Comparison of ENCODE assay signal across 14 cellular contexts in the genomic region with DNA sequence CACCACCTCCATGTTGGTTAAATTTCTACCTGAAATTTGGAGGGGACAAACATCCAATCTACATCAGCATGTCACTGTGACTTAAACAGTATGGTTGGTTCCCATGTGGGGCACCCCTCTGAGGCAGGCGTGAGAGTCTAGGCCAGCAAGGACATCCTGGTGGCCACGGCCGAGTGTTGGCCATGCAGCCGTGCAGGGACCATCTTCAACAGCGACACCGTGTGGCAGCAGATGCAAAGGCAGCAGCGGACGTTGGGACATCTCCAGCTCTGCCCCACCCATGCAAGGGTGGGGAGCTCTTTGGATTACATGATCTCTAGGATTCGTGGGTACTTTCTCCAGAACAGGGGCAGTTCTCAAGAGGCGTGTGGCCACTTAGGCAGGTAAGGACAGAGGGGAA. TPM values are rescaled to one million over a fixed set of nuclear protein-coding genes. Genes with fewer than 3 reads are reported as not detected.
DNase-seq lines count a peak whose midpoint lies in the region; ATAC-seq and TF ChIP-seq lines count a peak whose summit lies in the region.
"Had no signal": no experiment of that assay in that cellular context is flagged by ENCODE, and none has a peak within 500 bp of the region (broad histone marks: within the 10 kb centered on the region; RNA-seq: fewer than 3 reads in every experiment).

No MANE protein-coding gene starts in this region.

- peak; percentile 35; the same call in 1 of the 2 replicates for TF ChIP-seq CTCF in OCI-LY1 (IDR thresholded peaks at IDR 0.05; ENCODE audit: low read length)
- TF ChIP-seq CTCF in epithelial cell of esophagus (IDR thresholded peaks at IDR 0.05; ENCODE audit: insufficient read depth, low read depth, low read length, missing control alignments): peak; percentile 13
- TF ChIP-seq CTCF in upper lobe of right lung (IDR thresholded peaks at IDR 0.05): peak; percentile 16

- no peak overlapping the region for H3K27ac ChIP-seq in OCI-LY1 (ENCODE audit: low read depth, low read length, poor library complexity, severe bottlenecking)
- H3K27ac ChIP-seq in upper lobe of right lung: no peak overlapping the region
- H3K27ac ChIP-seq: right atrium auricular region, SK-N-MC had no signal

- H3K36me3 ChIP-seq in OCI-LY1 (ENCODE audit: insufficient read depth, low read length) (no peaks in the 10 kb centered on the region), upper lobe of right lung (no peaks in the 10 kb centered on the region)
- H3K36me3 ChIP-seq: right atrium auricular region had no signal

- H3K27me3 ChIP-seq in OCI-LY1 (ENCODE audit: insufficient read depth, low read length): no peaks in the 10 kb centered on the region; the same call in 1 of the 2 replicates
- no peaks in the 10 kb centered on the region for H3K27me3 ChIP-seq in upper lobe of right lung
- H3K27me3 ChIP-seq: right atrium auricular region had no signal

- H3K9me3 ChIP-seq in OCI-LY1 (ENCODE audit: low read length) (peaks cover 7% of the 10 kb centered on the region), upper lobe of right lung (no peaks in the 10 kb centered on the region)
- H3K9me3 ChIP-seq: right atrium auricular region had no signal

- no peak overlapping the region for H3K9ac ChIP-seq in OCI-LY1 (ENCODE audit: low read length)

- intact Hi-C loops in upper lobe of right lung (cut with DNase I): no loop called here

- no peaks in the 10 kb centered on the region for H4K20me1 ChIP-seq in OCI-LY1 (ENCODE audit: insufficient read depth, low read length)

- no peaks in the 10 kb centered on the region for H3K9me2 ChIP-seq in OCI-LY1 (ENCODE audit: low read depth, low read length)

- no peaks in the 10 kb centered on the region for H3K79me2 ChIP-seq in OCI-LY1 (ENCODE audit: insufficient read depth, low read length)

- peak; percentile 33 for DNase-seq in stimulated activated CD4-positive, alpha-beta T cell treated with anti-CD3 and anti-CD28 coated beads, Interleukin-1b, Interleukin-23, amount 100 ng/mL, for 48 hours
- no peak for DNase-seq in stimulated activated CD4-positive, alpha-beta T cell treated with anti-CD3 and anti-CD28 coated beads, Interleukin-4, amount 100 ng/mL, for 24 hours
- DNase-seq in epithelial cell of esophagus (ENCODE audit: low read depth): no peak
- DNase-seq in upper lobe of right lung: no peak
- DNase-seq in NCI-H2171 treated with DMSO at 0.1 percent for 48 hours (lab: John Stamatoyannopoulos, UW): no peak
- DNase-seq in KG1 (lab: John Stamatoyannopoulos, UW): no peak
- DNase-seq: CD4-positive, alpha-beta memory T cell; KBM-7; mesenchymal stem cell; NCI-H446 treated with DMSO at 0.1 percent for 48 hours had no signal

- ATAC-seq in upper lobe of right lung (no peak), GM21528 (IDR thresholded peaks at IDR 0.05; ENCODE audit: low FRiP score, unreplicated experiment) (no peak)

- H2AFZ ChIP-seq in OCI-LY1 (ENCODE audit: low read length): no peak overlapping the region

- peaks cover 8% of the 10 kb centered on the region for H3K4me1 ChIP-seq in OCI-LY1 (ENCODE audit: insufficient read depth, low read length, severe bottlenecking)
- peaks cover 5% of the 10 kb centered on the region for H3K4me1 ChIP-seq in upper lobe of right lung

- no peak overlapping the region for H3K4me3 ChIP-seq in OCI-LY1 (ENCODE audit: low read depth, low read length, poor library complexity, severe bottlenecking)
- no peak overlapping the region for H3K4me3 ChIP-seq in epithelial cell of esophagus (ENCODE audit: low read length)
- H3K4me3 ChIP-seq in upper lobe of right lung: no peak overlapping the region
- H3K4me3 ChIP-seq: right atrium auricular region, SK-N-MC had no signal

- H3F3A ChIP-seq in OCI-LY1 (ENCODE audit: insufficient read depth, low read length): no peaks in the 10 kb centered on the region

- no peak overlapping the region for H3K4me2 ChIP-seq in OCI-LY1 (ENCODE audit: low read length)

RNA-seq across cellular contexts. Expression of gene NOC4L, which starts 49.8 kb away (rescaled TPM):
- total RNA-seq in upper lobe of right lung: 16.5 TPM

RNA-seq across cellular contexts. Expression of gene DDX51, which starts 49.9 kb away (rescaled TPM):
- 16.2 TPM for total RNA-seq in upper lobe of right lung
